ENCODE assay signal across 8 cellular contexts in genomic region chr17:6639014-6639650, GRCh38. TPM values are rescaled to one million over a fixed set of nuclear protein-coding genes. Genes with fewer than 3 reads are reported as not detected.
DNase-seq lines count a peak whose midpoint lies in the region; ATAC-seq and TF ChIP-seq lines count a peak whose summit lies in the region.

No MANE protein-coding gene starts in this region.

- peak overlapping the region; percentile 49 for H2AK5ac ChIP-seq in trophoblast cell (ENCODE audit: low read length)

- no peak overlapping the region for H3K23ac ChIP-seq in trophoblast cell (ENCODE audit: low read length)

- peaks cover 12% of the 10 kb centered on the region for H3K79me1 ChIP-seq in trophoblast cell (ENCODE audit: low read length)

- H3K18ac ChIP-seq in trophoblast cell (ENCODE audit: low read length): peak overlapping the region; percentile 93

- H3K4me3 ChIP-seq in SK-N-MC (peak overlapping the region; percentile 93), fibroblast of mammary gland (ENCODE audit: control insufficient read depth, low read depth, low read length) (peak overlapping the region; percentile 94), trophoblast cell (ENCODE audit: low read depth, low read length) (peak overlapping the region; percentile 78)

- no peak overlapping the region for H3K14ac ChIP-seq in trophoblast cell (ENCODE audit: low read length)

- no peak overlapping the region for H4K91ac ChIP-seq in trophoblast cell (ENCODE audit: low read depth, low read length)

- peak overlapping the region; percentile 69 for H3K4me2 ChIP-seq in trophoblast cell (ENCODE audit: low read length)

- peak overlapping the region; percentile 99 for H4K8ac ChIP-seq in trophoblast cell (ENCODE audit: low read depth, low read length)

- H3K36me3 ChIP-seq in SK-N-MC (ENCODE audit: insufficient read depth, low read length): peaks cover 32% of the 10 kb centered on the region
- H3K36me3 ChIP-seq in trophoblast cell (ENCODE audit: control insufficient read depth in 1 of 2, insufficient read depth in 2 of 2, low read length in 2 of 2): peaks cover 3 to 6% of the 10 kb centered on the region in 2 experiments

- peaks cover 9% of the 10 kb centered on the region for H3K79me2 ChIP-seq in trophoblast cell (ENCODE audit: control insufficient read depth, insufficient read depth, low read length, poor library complexity)

- H3K9me3 ChIP-seq in SK-N-MC (ENCODE audit: low read depth, low read length) (no peaks in the 10 kb centered on the region), trophoblast cell (ENCODE audit: insufficient read depth, low read depth, low read length) (no peaks in the 10 kb centered on the region)

- no CpG with 5 or more reads among the region's 16 CpGs for WGBS in trophoblast cell (ENCODE audit: extremely low coverage, insufficient coverage, insufficient read length)

- POLR2A ChIA-PET in GM10248 (lab: Yijun Ruan, JAX): no interaction called here

- H2BK120ac ChIP-seq in trophoblast cell (ENCODE audit: insufficient read depth, low read length, poor library complexity): no peak overlapping the region

- CTCF ChIA-PET in GM10248 (lab: Yijun Ruan, JAX): interaction anchor here (0.9 to 2.1 kb wide), 2 partner anchors 9 to 166 kb away, joined by 3 to 9 read pairs; no protein-coding TSS in a partner anchor

- DNase-seq in ELF-1 (ENCODE audit: low read depth, low spot score): peak; percentile 18
- DNase-seq in SK-N-MC (ENCODE audit: low read depth, low spot score): no peak
- no peak for DNase-seq in fibroblast of mammary gland (ENCODE audit: low read depth)
- DNase-seq in trophoblast cell: no peak
- DNase-seq in GM10248 (ENCODE audit: extremely low spot score): no peak
- DNase-seq in retina: no peak
- no peak for DNase-seq in activated effector memory CD4-positive, alpha-beta T cell treated with anti-CD3 and anti-CD28 coated beads, Interleukin-2, amount 50 U/mL, for 16 hours

- no peak for TF ChIP-seq CTCF in fibroblast of mammary gland (conservative IDR thresholded peaks at IDR 0.05; ENCODE audit: control insufficient read depth, insufficient read depth, low read depth, low read length)
- TF ChIP-seq CTCF in GM10248 (IDR thresholded peaks at IDR 0.05; ENCODE audit: control extremely low read depth, extremely low read depth, low read depth, missing control alignments): no peak

- no peak overlapping the region for H2BK5ac ChIP-seq in trophoblast cell (ENCODE audit: low read depth, low read length, poor library complexity)

- ATAC-seq in GM18858 (IDR thresholded peaks at IDR 0.05; ENCODE audit: unreplicated experiment): no peak

- no peak overlapping the region for H2AFZ ChIP-seq in trophoblast cell (ENCODE audit: insufficient read depth, low read length, poor library complexity)

- H3K9ac ChIP-seq in SK-N-MC (ENCODE audit: insufficient read length) (peak overlapping the region; percentile 88), trophoblast cell (ENCODE audit: low read length) (peak overlapping the region; percentile 15)

- peak overlapping the region; percentile 88 for H3K4ac ChIP-seq in trophoblast cell (ENCODE audit: low read depth, low read length)

- H3K27ac ChIP-seq in SK-N-MC (no peak overlapping the region), trophoblast cell (ENCODE audit: low read depth, low read length) (no peak overlapping the region)

- H3K27me3 ChIP-seq in trophoblast cell (ENCODE audit: insufficient read depth, low read length): no peaks in the 10 kb centered on the region

- no peak overlapping the region for H2BK12ac ChIP-seq in trophoblast cell (ENCODE audit: low read length)

- peak overlapping the region; percentile 16 for H4K12ac ChIP-seq in trophoblast cell (ENCODE audit: low read depth, low read length)

- H3K4me1 ChIP-seq in trophoblast cell (ENCODE audit: control insufficient read depth in 1 of 2, insufficient read depth in 2 of 2, low read length in 2 of 2): peaks cover 9 to 10% of the 10 kb centered on the region in 2 experiments

RNA-seq across cellular contexts. Expression of gene KIAA0753, which starts 1.4 kb away (rescaled TPM):
- 9.5 and 9.8 TPM in 2 replicates for polyA plus RNA-seq in trophoblast cell (2013)

RNA-seq across cellular contexts. Expression of gene TXNDC17, which starts 1.7 kb away (rescaled TPM):
- 125 and 128 TPM in 2 replicates for polyA plus RNA-seq in trophoblast cell (2013)

RNA-seq across cellular contexts. Expression of gene MED31, which starts 12.3 kb away (rescaled TPM):
- 54.0 and 59.8 TPM in 2 replicates for polyA plus RNA-seq in trophoblast cell (2013)

RNA-seq across cellular contexts. Expression of gene C17orf100, which starts 12.4 kb away (rescaled TPM):
- 2.0 and 2.1 TPM in 2 replicates for polyA plus RNA-seq in trophoblast cell (2013)
